ENCODE assay signal across 8 cellular contexts in the genomic region with DNA sequence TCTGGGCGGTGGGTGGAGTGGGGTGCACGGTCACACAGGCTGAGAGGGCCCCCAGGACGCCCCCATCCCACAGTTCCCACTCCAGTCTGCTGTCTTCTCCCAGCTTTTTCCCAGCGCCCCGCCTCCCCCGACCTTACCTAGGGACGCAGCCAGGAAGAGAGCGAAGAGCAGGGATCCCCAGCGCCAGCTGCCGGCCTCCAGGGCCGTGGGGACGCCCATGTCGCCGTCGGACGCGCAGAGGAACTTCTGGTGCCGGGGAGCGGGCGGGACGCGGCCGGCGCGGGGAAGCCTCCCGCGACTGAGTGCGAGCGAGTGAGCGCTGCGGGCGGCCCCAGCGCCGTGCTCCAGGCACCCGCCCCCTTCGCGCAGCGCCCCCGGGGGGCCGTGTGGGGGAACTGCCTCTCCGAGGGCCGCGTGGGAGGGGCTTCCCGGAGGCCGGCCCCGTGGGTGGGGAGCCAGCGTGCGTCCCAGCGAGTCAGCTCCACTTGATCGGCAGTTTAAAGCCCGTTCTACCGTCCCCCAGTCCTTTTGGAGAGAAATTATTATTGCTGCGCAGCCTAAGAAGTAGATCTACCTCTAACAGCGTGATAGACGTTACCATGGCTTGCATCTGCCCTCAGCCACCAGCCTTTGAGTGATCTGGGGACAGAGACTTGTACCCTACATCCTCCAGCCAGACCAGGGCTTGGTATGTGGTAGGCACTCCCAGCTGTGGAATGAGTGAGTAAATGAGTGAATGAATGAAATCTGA.
DNase-seq lines count a peak whose midpoint lies in the region; ATAC-seq lines count a peak whose summit lies in the region.

Gene VSIR (minus strand): TSS at position 300 of the 751 bp plus-strand sequence. CDS start 81 bp downstream, at position 219.

- peak; percentile 47 for ATAC-seq in HG03066 (IDR thresholded peaks at IDR 0.05; ENCODE audit: low read depth, unreplicated experiment)

- peak; percentile 77 for DNase-seq in NCI-H82 (lab: John Stamatoyannopoulos, UW)
- DNase-seq in NCI-H82 treated with DMSO at 0.1 percent for 48 hours (lab: John Stamatoyannopoulos, UW; ENCODE audit: unreplicated experiment): no peak
- peak; percentile 33 to 73 for DNase-seq in NCI-H526 (lab: John Stamatoyannopoulos, UW)
- DNase-seq in activated CD8-positive, alpha-beta memory T cell treated with anti-CD3 and anti-CD28 coated beads for 24 hours: peak; percentile 100
- DNase-seq in effector CD8-positive, alpha-beta T cell (lab: John Stamatoyannopoulos, UW): peak; percentile 91
- DNase-seq in medulla oblongata (ENCODE audit: extremely low spot score): peak; percentile 88
- DNase-seq in stimulated activated CD8-positive, alpha-beta memory T cell treated with anti-CD3 and anti-CD28 coated beads, Interleukin-12 subunit alpha, Interleukin-12 subunit beta, amount 100 ng/mL, for 24 hours (ENCODE audit: extremely low read depth): peak; percentile 80
